Comparison of ENCODE assay signal across 28 cellular contexts in genomic region chr17:16129441-16129840, GRCh38.
DNase-seq lines count a peak whose midpoint lies in the region; ATAC-seq and TF ChIP-seq lines count a peak whose summit lies in the region.
"Had no signal": no experiment of that assay in that cellular context is flagged by ENCODE, and none has a peak within 500 bp of the region (broad histone marks: within the 10 kb centered on the region; RNA-seq: fewer than 3 reads in every experiment).

No MANE protein-coding gene starts in this region.

- ATAC-seq in Right ventricle myocardium inferior = no peak
- ATAC-seq: CD8-positive, alpha-beta T cell; GM23338; T-cell; upper lobe of right lung had no signal

- H3K4me1 ChIP-seq in cardiac muscle cell (ENCODE audit: low read depth) (no peaks in the 10 kb centered on the region), adrenal gland (replicated peaks in 1 of 2) (peaks cover 0 to 10% of the 10 kb centered on the region in 2 donors)
- H3K4me1 ChIP-seq: A549, upper lobe of right lung had no signal

- H3K36me3 ChIP-seq in cardiac muscle cell (peaks cover 18% of the 10 kb centered on the region), adrenal gland (replicated peaks in 1 of 2) (peaks cover 0 to 13% of the 10 kb centered on the region in 2 donors)

- H3K4me3 Mint-ChIP-seq in nephron = no peak overlapping the region
- H3K4me3 Mint-ChIP-seq in activated naive CD8-positive, alpha-beta T cell treated with anti-CD3 and anti-CD28 coated beads for 36 hours = no peak overlapping the region
- H3K4me3 Mint-ChIP-seq: activated naive CD4-positive, alpha-beta T cell treated with anti-CD3 and anti-CD28 coated beads, Interleukin-2, amount 50 U/mL, for 24 hours; CD8-positive, alpha-beta T cell; GM23338; T-cell had no signal

- H3K9me3 Mint-ChIP-seq in nephron = no peaks in the 10 kb centered on the region
- no peaks in the 10 kb centered on the region for H3K9me3 Mint-ChIP-seq in activated naive CD8-positive, alpha-beta T cell treated with anti-CD3 and anti-CD28 coated beads for 36 hours
- H3K9me3 Mint-ChIP-seq: activated naive CD4-positive, alpha-beta T cell treated with anti-CD3 and anti-CD28 coated beads, Interleukin-2, amount 50 U/mL, for 24 hours; activated T-helper 2 cell treated with anti-CD3 and anti-CD28 coated beads, Interferon-gamma antibody, Interleukin-2, Interleukin-4, amounts not matched to agents 10 μg/mL and 5 μg/mL and 100 μg/mL, durations not matched to agents 14 hours and 24 hours and 36 hours; CD8-positive, alpha-beta T cell; GM23338; T-cell had no signal

- H3K27me3 Mint-ChIP-seq in nephron (ENCODE audit: low read depth) = no peaks in the 10 kb centered on the region
- H3K27me3 Mint-ChIP-seq in activated naive CD8-positive, alpha-beta T cell treated with anti-CD3 and anti-CD28 coated beads for 36 hours = no peaks in the 10 kb centered on the region
- H3K27me3 Mint-ChIP-seq: activated naive CD4-positive, alpha-beta T cell treated with anti-CD3 and anti-CD28 coated beads, Interleukin-2, amount 50 U/mL, for 24 hours; T-cell had no signal

- TF ChIP-seq POLR2A in adrenal gland (IDR thresholded peaks at IDR 0.05) = no peak

- DNase-seq in cardiac muscle cell (ENCODE audit: low read depth in 1 of 2, low spot score in 1 of 2) (no peak), Right ventricle myocardium inferior (ENCODE audit: missing footprints) (no peak), adrenal gland (no peak), GDM1 (lab: John Stamatoyannopoulos, UW) (no peak), T1000 (lab: John Stamatoyannopoulos, UW) (no peak), NCI-H2227 (lab: John Stamatoyannopoulos, UW; ENCODE audit: unreplicated experiment) (no peak)
- DNase-seq in activated naive CD8-positive, alpha-beta T cell treated with anti-CD3 and anti-CD28 coated beads for 36 hours = no peak
- DNase-seq: activated CD4-positive, alpha-beta T cell treated with anti-CD3 and anti-CD28 coated beads, Interleukin-2, amount 50 U/mL, for 4 hours; activated CD4-positive, CD25-positive, alpha-beta regulatory T cell; anterior cingulate cortex; CD8-positive, alpha-beta T cell; effector CD8-positive, alpha-beta T cell; hippocampal formation; IMR-90; NCI-H146; NCI-H2107; RPMI8226; stimulated activated CD4-positive, alpha-beta T cell treated with anti-CD3 and anti-CD28 coated beads, Interleukin-15, amount 100 ng/mL, for 24 hours; stimulated activated CD4-positive, alpha-beta T cell treated with anti-CD3 and anti-CD28 coated beads, Interleukin-4, amount 100 ng/mL, for 4 hours; T-cell; upper lobe of right lung had no signal

- H3K27me3 ChIP-seq in cardiac muscle cell (no peaks in the 10 kb centered on the region), adrenal gland (no peaks in the 10 kb centered on the region)
- H3K27me3 ChIP-seq: upper lobe of right lung had no signal

- H3K9me3 ChIP-seq in cardiac muscle cell (ENCODE audit: low read depth) = no peaks in the 10 kb centered on the region
- H3K9me3 ChIP-seq in adrenal gland (replicated peaks in 1 of 3) = no peaks in the 10 kb centered on the region
- H3K9me3 ChIP-seq: A549, upper lobe of right lung had no signal

- peaks cover 5% of the 10 kb centered on the region for H3K4me1 Mint-ChIP-seq in nephron
- H3K4me1 Mint-ChIP-seq in activated naive CD8-positive, alpha-beta T cell treated with anti-CD3 and anti-CD28 coated beads for 36 hours = no peaks in the 10 kb centered on the region
- H3K4me1 Mint-ChIP-seq: activated naive CD4-positive, alpha-beta T cell treated with anti-CD3 and anti-CD28 coated beads, Interleukin-2, amount 50 U/mL, for 24 hours; GM23338 had no signal

- peak overlapping the region; percentile 51 for H3K27ac ChIP-seq in cardiac muscle cell
- peak overlapping the region in 4 of 5 donors; percentile 2 to 53 (median 22) for H3K27ac ChIP-seq in adrenal gland
- H3K27ac ChIP-seq: A549, coronary artery, epithelial cell of prostate, upper lobe of right lung had no signal

- peaks cover 43% of the 10 kb centered on the region for H3K36me3 Mint-ChIP-seq in nephron (ENCODE audit: low read depth)
- H3K36me3 Mint-ChIP-seq in activated naive CD8-positive, alpha-beta T cell treated with anti-CD3 and anti-CD28 coated beads for 36 hours = peaks cover 14% of the 10 kb centered on the region

- H3K4me3 ChIP-seq in cardiac muscle cell (no peak overlapping the region), adrenal gland (no peak overlapping the region)
- H3K4me3 ChIP-seq: A549, coronary artery, GM23338, upper lobe of right lung had no signal

- intact Hi-C loops in Right ventricle myocardium inferior (cut with DNase I) = no loop called here
- intact Hi-C loops in adrenal gland (cut with DNase I) = no loop called here

- peak overlapping the region in 2 of 3 experiments; percentile 9 to 63 for H3K27ac Mint-ChIP-seq in nephron
- H3K27ac Mint-ChIP-seq in activated naive CD8-positive, alpha-beta T cell treated with anti-CD3 and anti-CD28 coated beads for 36 hours = no peak overlapping the region
- H3K27ac Mint-ChIP-seq: activated naive CD4-positive, alpha-beta T cell treated with anti-CD3 and anti-CD28 coated beads, Interleukin-2, amount 50 U/mL, for 24 hours; activated T-helper 2 cell treated with anti-CD3 and anti-CD28 coated beads, Interferon-gamma antibody, Interleukin-2, Interleukin-4, amounts not matched to agents 10 μg/mL and 5 μg/mL and 100 μg/mL, durations not matched to agents 14 hours and 24 hours and 36 hours; GM23338 had no signal

- TF ChIP-seq CTCF in cardiac muscle cell (IDR thresholded peaks at IDR 0.05; ENCODE audit: low read depth, low read length) (no peak), adrenal gland (IDR thresholded peaks at IDR 0.05) (no peak), nephron (IDR thresholded peaks at IDR 0.05; ENCODE audit: unreplicated experiment in 3 of 3) (no peak)

- WGBS in adrenal gland, 4 donors = 36 to 84% (median 50%) methylated on average over 4 of the region's 4 CpGs
